Comparison of ENCODE assay signal across 2 cellular contexts in the genomic region with DNA sequence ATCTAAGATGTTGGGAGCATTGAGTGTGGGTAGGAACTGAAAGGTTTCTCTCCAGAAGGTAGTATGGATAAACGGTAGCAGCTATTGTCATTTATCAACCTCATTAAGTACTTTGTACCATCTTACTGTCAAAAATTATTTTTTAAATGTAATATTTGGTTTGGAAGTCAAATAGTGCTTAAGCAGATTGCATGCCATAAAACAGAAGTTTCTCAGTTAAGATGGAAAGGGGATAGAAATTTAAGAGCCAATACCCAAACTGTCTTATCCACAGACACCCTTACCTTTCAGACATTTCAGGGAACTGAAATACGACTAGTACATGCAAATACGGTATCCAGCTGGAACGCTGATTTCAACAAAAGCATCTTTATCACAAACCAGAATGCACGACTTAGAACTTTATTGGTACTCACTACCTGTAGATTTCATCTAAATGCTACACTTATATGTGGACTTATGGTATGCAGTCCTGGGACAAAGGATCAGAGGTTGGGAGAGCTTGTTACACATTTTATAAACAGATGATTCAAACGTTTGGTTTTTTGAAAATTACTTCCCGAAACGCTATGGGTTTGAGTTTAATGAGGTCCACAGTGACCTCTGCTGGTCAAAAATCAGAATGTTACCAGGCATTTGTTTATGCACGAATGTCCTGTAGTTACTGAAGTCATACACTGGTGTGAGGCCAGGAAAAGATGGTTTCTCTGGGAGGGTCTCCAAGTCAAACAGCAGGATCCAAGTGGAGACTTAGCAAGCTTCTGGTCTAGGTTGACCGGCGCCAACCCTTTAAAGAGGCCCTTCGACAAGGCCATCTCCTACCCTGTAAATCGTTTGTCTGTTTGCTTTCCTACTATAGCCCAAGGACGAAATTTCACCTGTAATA.
TF ChIP-seq lines count a peak whose summit lies in the region.

No MANE protein-coding gene starts in this region.

TF ChIP-seq in A549, 52 proteins besides CTCF, POLR2A, EP300 and RAD21:
- peak; percentile 80; the same call in 1 of the 2 replicates for TF ChIP-seq CBX8 (IDR thresholded peaks at IDR 0.05)
- TF ChIP-seq SMC3 (IDR thresholded peaks at IDR 0.05), result no peak; the same call in 2 of the 3 replicates
- peak; percentile 83; the same call in 1 of the 2 replicates for TF ChIP-seq RNF2 (IDR thresholded peaks at IDR 0.05; ENCODE audit: borderline replicate concordance, low read depth)
- TF ChIP-seq POLR2AphosphoS2 (conservative IDR thresholded peaks at IDR 0.05; ENCODE audit: low read length), result no peak

TF ChIP-seq in H1, 55 proteins besides CTCF, POLR2A, EP300 and RAD21:
- no peak for TF ChIP-seq KDM1A (IDR thresholded peaks at IDR 0.05; ENCODE audit: borderline replicate concordance, low read length)
- peak; percentile 38; the same call in 1 of the 2 replicates for TF ChIP-seq YY1 (IDR thresholded peaks at IDR 0.05; ENCODE audit: low read depth, low read length)
